In the genomic region with DNA sequence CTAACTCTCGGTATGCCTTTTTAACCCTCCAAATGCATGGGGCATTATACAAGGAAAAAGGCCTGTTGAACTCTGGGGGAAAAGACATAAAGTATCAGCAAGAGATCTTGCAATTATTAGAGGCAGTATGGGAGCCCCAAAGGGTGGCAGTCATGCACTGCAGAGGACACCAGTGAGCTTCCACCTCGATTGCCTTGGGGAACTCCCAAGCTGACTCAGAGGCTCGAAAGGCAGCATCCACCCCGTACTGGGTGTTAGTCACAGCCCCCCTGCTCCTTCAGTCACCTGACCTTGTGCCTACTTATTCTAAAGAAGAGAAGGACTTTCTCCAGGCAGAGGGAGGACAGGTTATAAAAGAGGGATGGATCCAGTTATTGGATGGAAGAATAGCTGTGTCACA, we compare ENCODE assay signal across 10 cellular contexts.
DNase-seq lines count a peak whose midpoint lies in the region; ATAC-seq lines count a peak whose summit lies in the region.
"Had no signal": no experiment of that assay in that cellular context is flagged by ENCODE, and none has a peak within 500 bp of the region (broad histone marks: within the 10 kb centered on the region; RNA-seq: fewer than 3 reads in every experiment).

No MANE protein-coding gene starts in this region.

- POLR2A ChIA-PET in activated CD8-positive, alpha-beta T cell treated with anti-CD3 and anti-CD28 coated beads, Interleukin-2, amount 10 ng/mL, durations not matched to agents 7 days and 5 days (lab: Charles Lee): no interaction called here

- CTCF ChIA-PET in activated CD8-positive, alpha-beta T cell treated with anti-CD3 and anti-CD28 coated beads, Interleukin-2, amount 10 ng/mL, durations not matched to agents 7 days and 5 days (lab: Charles Lee): interaction anchor here (1.6 kb wide), 1 partner anchor 192 kb away, joined by 5 read pairs; no protein-coding TSS in a partner anchor

- no peak overlapping the region for H3K27ac Mint-ChIP-seq in activated CD8-positive, alpha-beta T cell treated with anti-CD3 and anti-CD28 coated beads, Interleukin-2, amount 10 ng/mL, durations not matched to agents 7 days and 5 days
- H3K27ac Mint-ChIP-seq: memory B cell had no signal

- no peaks in the 10 kb centered on the region for H3K4me1 Mint-ChIP-seq in activated CD8-positive, alpha-beta T cell treated with anti-CD3 and anti-CD28 coated beads, Interleukin-2, amount 10 ng/mL, durations not matched to agents 7 days and 5 days (ENCODE audit: low read depth)
- H3K4me1 Mint-ChIP-seq: memory B cell had no signal

- H3K9me3 Mint-ChIP-seq in activated CD8-positive, alpha-beta T cell treated with anti-CD3 and anti-CD28 coated beads, Interleukin-2, amount 10 ng/mL, durations not matched to agents 7 days and 5 days (ENCODE audit: insufficient read depth): no peaks in the 10 kb centered on the region

- no peak overlapping the region for H3K4me3 Mint-ChIP-seq in activated CD8-positive, alpha-beta T cell treated with anti-CD3 and anti-CD28 coated beads, Interleukin-2, amount 10 ng/mL, durations not matched to agents 7 days and 5 days
- H3K4me3 Mint-ChIP-seq: memory B cell had no signal

- H3K4me3 ChIP-seq in H7 (ENCODE audit: insufficient read depth, low read depth, low read length): no peak overlapping the region

- H3K27me3 Mint-ChIP-seq in activated CD8-positive, alpha-beta T cell treated with anti-CD3 and anti-CD28 coated beads, Interleukin-2, amount 10 ng/mL, durations not matched to agents 7 days and 5 days (ENCODE audit: low read depth): no peaks in the 10 kb centered on the region
- H3K27me3 Mint-ChIP-seq: memory B cell had no signal

- DNase-seq in DMS53 treated with DMSO at 0.1 percent for 48 hours (lab: John Stamatoyannopoulos, UW; ENCODE audit: unreplicated experiment): peak; percentile 75
- peak; percentile 22 for DNase-seq in activated CD8-positive, alpha-beta T cell treated with anti-CD3 and anti-CD28 coated beads, Interleukin-2, amount 10 ng/mL, durations not matched to agents 7 days and 5 days
- peak; percentile 86 for DNase-seq in kidney tubule cell (ENCODE audit: low spot score)
- DNase-seq in H7: no peak
- DNase-seq in NCI-H1694 (lab: John Stamatoyannopoulos, UW): no peak
- DNase-seq in sciatic nerve (ENCODE audit: low spot score): no peak
- DNase-seq: cerebellar nuclear complex had no signal

- H3K36me3 Mint-ChIP-seq in activated CD8-positive, alpha-beta T cell treated with anti-CD3 and anti-CD28 coated beads, Interleukin-2, amount 10 ng/mL, durations not matched to agents 7 days and 5 days (ENCODE audit: low read depth): no peaks in the 10 kb centered on the region
- H3K36me3 Mint-ChIP-seq: memory B cell had no signal

- no peaks in the 10 kb centered on the region for H3K36me3 ChIP-seq in H7 (replicated peaks; ENCODE audit: control insufficient read depth, insufficient read depth, low read length)

- peak; percentile 64 for ATAC-seq in HG03521 (IDR thresholded peaks at IDR 0.05; ENCODE audit: unreplicated experiment)
- no peak for ATAC-seq in activated CD8-positive, alpha-beta T cell treated with anti-CD3 and anti-CD28 coated beads, Interleukin-2, amount 10 ng/mL, durations not matched to agents 7 days and 5 days
- ATAC-seq in sciatic nerve: no peak
- ATAC-seq in GM21576 (IDR thresholded peaks at IDR 0.05; ENCODE audit: unreplicated experiment): no peak

- intact Hi-C loops in sciatic nerve (cut with DNase I): no loop called here

- H3K27me3 ChIP-seq in H7 (ENCODE audit: control insufficient read depth, insufficient read depth, low read length): no peaks in the 10 kb centered on the region

Comparison
In these comparisons a context has a peak if more than half of its experiments do, and no peak if none do; other contexts are left out.
1. DNase-seq: peak in DMS53 treated with DMSO at 0.1 percent for 48 hours (single experiment), activated CD8-positive, alpha-beta T cell treated with anti-CD3 and anti-CD28 coated beads, Interleukin-2, amount 10 ng/mL, durations not matched to agents 7 days and 5 days (single experiment) and kidney tubule cell (single experiment); none in H7 (single experiment), NCI-H1694 (single experiment) and sciatic nerve (single experiment).